ENCODE assay signal across 8 cellular contexts in the genomic region with DNA sequence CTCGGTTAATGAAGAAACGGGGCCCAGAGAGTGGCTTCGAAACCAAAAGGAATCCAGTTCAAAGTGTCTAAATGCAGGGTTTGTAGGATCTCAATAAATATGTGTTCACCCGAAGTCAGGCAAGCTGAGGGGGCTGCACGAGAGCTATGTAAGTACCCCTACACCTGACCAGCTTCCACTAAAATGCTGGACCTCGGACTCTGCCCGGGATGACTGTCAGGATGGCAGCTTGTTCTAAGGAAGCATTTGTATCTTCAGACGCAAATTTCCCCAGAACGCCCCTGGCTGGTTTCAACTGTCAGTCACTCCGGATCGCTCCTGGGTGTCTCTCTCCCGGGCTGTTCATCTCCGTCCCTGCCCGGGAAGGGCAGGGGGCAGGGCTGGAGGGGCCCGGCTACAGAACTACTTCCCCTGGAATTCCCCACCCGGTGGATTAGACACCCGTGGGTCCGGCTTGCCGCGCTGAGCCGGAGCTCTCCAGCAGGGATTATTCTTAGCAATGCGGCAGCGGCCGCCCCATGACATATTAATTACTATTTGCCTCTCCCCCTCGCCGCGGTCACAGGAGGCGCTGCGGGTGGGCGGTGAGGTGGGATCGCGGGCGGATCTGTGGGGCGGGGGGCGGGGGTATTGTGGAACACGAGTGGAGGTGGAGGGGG.
DNase-seq lines count a peak whose midpoint lies in the region; ATAC-seq, FAIRE-seq and TF ChIP-seq lines count a peak whose summit lies in the region.

No MANE protein-coding gene starts in this region.

- TF ChIP-seq POLR2A in HCT116 (IDR thresholded peaks at IDR 0.05; ENCODE audit: borderline replicate concordance, extremely low read depth, insufficient read depth, insufficient read length) (no peak), GM12891 (IDR thresholded peaks at IDR 0.05; ENCODE audit: low read depth, low read length) (no peak)

- no peak for TF ChIP-seq CTCF in HCT116 (IDR thresholded peaks at IDR 0.05 in 2 of 3, conservative IDR thresholded peaks at IDR 0.05 in 1 of 3; ENCODE audit: borderline replicate concordance in 1 of 3, insufficient read depth in 1 of 3, low read depth in 2 of 3, low read length in 2 of 3)

- H3K4me3 ChIP-seq in HCT116 (replicated peaks in 1 of 2; ENCODE audit: low read depth in 1 of 2, low read length in 2 of 2) (peak overlapping the region; percentile 75 to 77), iPS-11a (ENCODE audit: low read depth, low read length) (peak overlapping the region; percentile 83), skeletal muscle tissue (ENCODE audit: low read length in 3 of 3) (peak overlapping the region; percentile 56 to 65 (median 60))

- peaks cover 24 to 39% of the 10 kb centered on the region in 2 experiments for H3K4me1 ChIP-seq in HCT116 (ENCODE audit: control insufficient read depth in 1 of 2, insufficient read depth in 2 of 2, low read length in 2 of 2)
- H3K4me1 ChIP-seq in skeletal muscle tissue (ENCODE audit: control insufficient read depth in 3 of 3, insufficient read depth in 3 of 3, low read length in 3 of 3) = peaks cover 5 to 7% (median 7%) of the 10 kb centered on the region in 3 donors

- no peaks in the 10 kb centered on the region for H3K79me2 ChIP-seq in HCT116 (ENCODE audit: insufficient read depth, low read length)

- no peaks in the 10 kb centered on the region for H3K9me2 ChIP-seq in HCT116 (ENCODE audit: insufficient read depth)

- TF ChIP-seq RAD21 in HCT116 (IDR thresholded peaks at IDR 0.05; ENCODE audit: low read depth) = no peak

- no peaks in the 10 kb centered on the region for H3K27me3 ChIP-seq in HCT116 (ENCODE audit: insufficient read depth, low read length)
- peaks cover 12 to 25% (median 20%) of the 10 kb centered on the region in 3 donors for H3K27me3 ChIP-seq in skeletal muscle tissue (ENCODE audit: control insufficient read depth in 3 of 3, insufficient read depth in 3 of 3, low read length in 3 of 3)

- no peaks in the 10 kb centered on the region for H3K36me3 ChIP-seq in HCT116 (ENCODE audit: control insufficient read depth in 1 of 2, insufficient read depth in 2 of 2, low read length in 2 of 2)
- no peaks in the 10 kb centered on the region for H3K36me3 ChIP-seq in skeletal muscle tissue (ENCODE audit: control insufficient read depth in 3 of 3, insufficient read depth in 3 of 3, low read length in 3 of 3)

- intact Hi-C loops in HCT116 (cut with micrococcal nuclease) = loop anchor here (5.0 kb wide), 1 partner anchor 359 kb away; the partner anchor contains the start of gene MLLT10

- CTCF ChIA-PET in HCT116 (lab: Charles Lee) = no interaction called here

- RAD21 ChIA-PET in HCT116 (lab: Charles Lee; ENCODE audit: low non-redundant PET in 1 of 2, low total read pairs in 2 of 2, uncharacterized antibody in 2 of 2, unreplicated experiment in 2 of 2) = interaction anchor here in 1 of 2 experiments (0.7 kb wide), 1 partner anchor 29 kb away, joined by 3 read pairs; no protein-coding TSS in a partner anchor

- H3K4me2 ChIP-seq in HCT116 (ENCODE audit: low read length) = peak overlapping the region; percentile 93

- no peak for FAIRE-seq in GM12891 (lab: Jason Lieb, UNC)

- H2AFZ ChIP-seq in HCT116 (ENCODE audit: low read depth, low read length, poor library complexity, severe bottlenecking) = peak overlapping the region; percentile 57

- no TSS peak for BruUV-seq in HCT116 (replicated peaks; lab: Mats Ljungman, UMichigan)

- H3K9me3 ChIP-seq in HCT116 (ENCODE audit: control insufficient read depth in 1 of 2, insufficient read depth in 1 of 2, low read depth in 1 of 2, low read length in 2 of 2) (no peaks in the 10 kb centered on the region), skeletal muscle tissue (ENCODE audit: control insufficient read depth in 3 of 3, low read length in 3 of 3) (no peaks in the 10 kb centered on the region)

- H4K20me1 ChIP-seq in HCT116 (ENCODE audit: insufficient read depth) = no peaks in the 10 kb centered on the region

- no peak overlapping the region for H3K27ac ChIP-seq in HCT116 (ENCODE audit: low read depth, low read length)
- H3K27ac ChIP-seq in angular gyrus (ENCODE audit: low read depth, low read length) = peak overlapping the region; percentile 73
- H3K27ac ChIP-seq in skeletal muscle tissue (ENCODE audit: low read depth, low read length) = no peak overlapping the region

- POLR2A ChIA-PET in HCT116 (lab: Charles Lee) = no interaction called here

- ATAC-seq in HCT116 (no peak), GM18907 (IDR thresholded peaks at IDR 0.05; ENCODE audit: unreplicated experiment) (no peak)

- DNase-seq in HCT116 (ENCODE audit: low read depth, low spot score) = no peak
- DNase-seq in activated CD4-positive, alpha-beta T cell treated with anti-CD3 and anti-CD28 coated beads for 48 hours = no peak
- no peak for DNase-seq in NCI-H1930 (lab: John Stamatoyannopoulos, UW)
- no peak for DNase-seq in GM12891 (ENCODE audit: insufficient read length, low spot score)

- H3K9ac ChIP-seq in HCT116 (ENCODE audit: low read length) = peak overlapping the region; percentile 67
- peak overlapping the region in 1 of 3 donors; percentile 33 for H3K9ac ChIP-seq in skeletal muscle tissue (ENCODE audit: low read depth in 1 of 3, low read length in 3 of 3)

TF ChIP-seq in HCT116, 20 proteins besides CTCF, POLR2A, EP300 and RAD21 (continues in another document):
- TF ChIP-seq CBX3 (IDR thresholded peaks at IDR 0.05; ENCODE audit: low read depth) = no peak
- no peak for TF ChIP-seq SIN3A (IDR thresholded peaks at IDR 0.05; ENCODE audit: low read depth)
- TF ChIP-seq, protein P1, sequence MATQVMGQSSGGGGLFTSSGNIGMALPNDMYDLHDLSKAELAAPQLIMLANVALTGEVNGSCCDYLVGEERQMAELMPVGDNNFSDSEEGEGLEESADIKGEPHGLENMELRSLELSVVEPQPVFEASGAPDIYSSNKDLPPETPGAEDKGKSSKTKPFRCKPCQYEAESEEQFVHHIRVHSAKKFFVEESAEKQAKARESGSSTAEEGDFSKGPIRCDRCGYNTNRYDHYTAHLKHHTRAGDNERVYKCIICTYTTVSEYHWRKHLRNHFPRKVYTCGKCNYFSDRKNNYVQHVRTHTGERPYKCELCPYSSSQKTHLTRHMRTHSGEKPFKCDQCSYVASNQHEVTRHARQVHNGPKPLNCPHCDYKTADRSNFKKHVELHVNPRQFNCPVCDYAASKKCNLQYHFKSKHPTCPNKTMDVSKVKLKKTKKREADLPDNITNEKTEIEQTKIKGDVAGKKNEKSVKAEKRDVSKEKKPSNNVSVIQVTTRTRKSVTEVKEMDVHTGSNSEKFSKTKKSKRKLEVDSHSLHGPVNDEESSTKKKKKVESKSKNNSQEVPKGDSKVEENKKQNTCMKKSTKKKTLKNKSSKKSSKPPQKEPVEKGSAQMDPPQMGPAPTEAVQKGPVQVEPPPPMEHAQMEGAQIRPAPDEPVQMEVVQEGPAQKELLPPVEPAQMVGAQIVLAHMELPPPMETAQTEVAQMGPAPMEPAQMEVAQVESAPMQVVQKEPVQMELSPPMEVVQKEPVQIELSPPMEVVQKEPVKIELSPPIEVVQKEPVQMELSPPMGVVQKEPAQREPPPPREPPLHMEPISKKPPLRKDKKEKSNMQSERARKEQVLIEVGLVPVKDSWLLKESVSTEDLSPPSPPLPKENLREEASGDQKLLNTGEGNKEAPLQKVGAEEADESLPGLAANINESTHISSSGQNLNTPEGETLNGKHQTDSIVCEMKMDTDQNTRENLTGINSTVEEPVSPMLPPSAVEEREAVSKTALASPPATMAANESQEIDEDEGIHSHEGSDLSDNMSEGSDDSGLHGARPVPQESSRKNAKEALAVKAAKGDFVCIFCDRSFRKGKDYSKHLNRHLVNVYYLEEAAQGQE (IDR thresholded peaks at IDR 0.05; ENCODE audit: low read depth) = no peak
- no peak for TF ChIP-seq EZH2 (IDR thresholded peaks at IDR 0.05)
- no peak for TF ChIP-seq EGR1 (IDR thresholded peaks at IDR 0.05; ENCODE audit: low read depth)
- TF ChIP-seq POLR2AphosphoS5 (IDR thresholded peaks at IDR 0.05; ENCODE audit: low read depth, low read length) = no peak
- TF ChIP-seq ZFX (IDR thresholded peaks at IDR 0.05) = no peak
- no peak for TF ChIP-seq ZNF274 (IDR thresholded peaks at IDR 0.05; ENCODE audit: low read depth, low read length)
- no peak for TF ChIP-seq YY1 (IDR thresholded peaks at IDR 0.05; ENCODE audit: extremely low read depth, insufficient replicate concordance, low read depth, low read length)

TF ChIP-seq in GM12891, 5 proteins besides CTCF, POLR2A, EP300 and RAD21:
- TF ChIP-seq TAF1 (IDR thresholded peaks at IDR 0.05; ENCODE audit: low read depth, low read length) (no peak), POLR2AphosphoS5 (IDR thresholded peaks at IDR 0.05; ENCODE audit: low read depth, low read length) (no peak), SPI1 (IDR thresholded peaks at IDR 0.05; ENCODE audit: low read depth, low read length) (no peak)
